ENCODE assay signal across 8 cellular contexts in genomic region chr12:49069507-49070346, GRCh38. TPM values are rescaled to one million over a fixed set of nuclear protein-coding genes. Genes with fewer than 3 reads are reported as not detected.
A peak's percentile ranks its signal among the peaks of the same experiment; 100 is the strongest.
DNase-seq lines count a peak whose midpoint lies in the region; ATAC-seq and TF ChIP-seq lines count a peak whose summit lies in the region.

TSS of gene RHEBL1 (minus strand) at chr12:49069979. CDS start at chr12:49069785, 194 bp downstream.

- TF ChIP-seq EP300 in transverse colon (IDR thresholded peaks at IDR 0.05; ENCODE audit: low read depth), result no peak

- no peak within 1 kb of the TSS for H3K9ac ChIP-seq in parathyroid adenoma

- H3K27ac ChIP-seq in parathyroid adenoma (peak within 1 kb of the TSS; percentile 52), transverse colon (peak within 1 kb of the TSS; percentile 77 to 88 (median 84))

- TF ChIP-seq POLR2A in transverse colon (IDR thresholded peaks at IDR 0.05), result peak; percentile 40

- H3K9me3 ChIP-seq in parathyroid adenoma (ENCODE audit: control insufficient read depth, low read length), result no peaks in the 10 kb centered on the region
- H3K9me3 ChIP-seq in transverse colon, result no peaks in the 10 kb centered on the region

- ATAC-seq in HG02678 (IDR thresholded peaks at IDR 0.05; ENCODE audit: unreplicated experiment), result peak; percentile 99
- peak; percentile 99 to 100 for ATAC-seq in activated naive CD4-positive, alpha-beta T cell treated with anti-CD3 and anti-CD28 coated beads, Interleukin-2, amount 50 U/mL, for 72 hours

- H3K79me2 ChIP-seq in parathyroid adenoma, result no peaks in the 10 kb centered on the region

- WGBS in transverse colon (ENCODE audit: low coverage in 1 of 2), 2 donors, result 0% methylated on average over 3 to 59 of the region's 60 CpGs

- TF ChIP-seq CTCF in GM12872 (IDR thresholded peaks at IDR 0.05; ENCODE audit: insufficient read depth, low read depth, low read length), result peak; percentile 40; the same call in 2 of the 3 replicates
- peak; percentile 16 for TF ChIP-seq CTCF in parathyroid adenoma (IDR thresholded peaks at IDR 0.05)
- peak in 1 of 5 experiments; percentile 15 for TF ChIP-seq CTCF in transverse colon (IDR thresholded peaks at IDR 0.05)

- peak within 1 kb of the TSS; percentile 84 for H2AFZ ChIP-seq in parathyroid adenoma

- H3K4me3 ChIP-seq in parathyroid adenoma (ENCODE audit: low read depth, low read length) (peak within 1 kb of the TSS; percentile 73), transverse colon (peak within 1 kb of the TSS; percentile 63 to 84 (median 66))

- H3K4me1 ChIP-seq in parathyroid adenoma (peaks cover 3% of the 10 kb centered on the region), transverse colon (peaks cover 4 to 13% (median 12%) of the 10 kb centered on the region in 4 donors)

- in situ Hi-C loops in transverse colon (cut with MboI; ENCODE audit: low pct_ligation_motif_present in 1 of 4, low pct_unique_long_range_greater_than_20kb in 1 of 4, low sequenced_read_pairs in 3 of 4), result loop anchor here in 3 of 4 donors (5.0 to 10.0 kb wide), 3 partner anchors 53 to 165 kb away; no protein-coding TSS in a partner anchor

- H3K9me3 Mint-ChIP-seq in activated naive CD4-positive, alpha-beta T cell treated with anti-CD3 and anti-CD28 coated beads, Interleukin-2, amount 50 U/mL, for 72 hours, result no peaks in the 10 kb centered on the region

- peak within 1 kb of the TSS; percentile 66 for H3K4me2 ChIP-seq in parathyroid adenoma (ENCODE audit: low read length)

- H3K36me3 Mint-ChIP-seq in activated naive CD4-positive, alpha-beta T cell treated with anti-CD3 and anti-CD28 coated beads, Interleukin-2, amount 50 U/mL, for 72 hours, result peaks cover 7 to 11% of the 10 kb centered on the region in 2 donors

- H3K27me3 ChIP-seq in parathyroid adenoma (ENCODE audit: control insufficient read depth, insufficient read depth, low read length), result no peaks in the 10 kb centered on the region
- no peaks in the 10 kb centered on the region for H3K27me3 ChIP-seq in transverse colon

- intact Hi-C loops in head of caudate nucleus (cut with DNase I), result no loop called here
- intact Hi-C loops in transverse colon (cut with DNase I; ENCODE audit: low total_unique reads), result loop anchor here (10.0 kb wide), 1 partner anchor 55 kb away; no protein-coding TSS in a partner anchor

- peak within 1 kb of the TSS; percentile 95 for H3K27ac Mint-ChIP-seq in activated naive CD4-positive, alpha-beta T cell treated with anti-CD3 and anti-CD28 coated beads, Interleukin-2, amount 50 U/mL, for 72 hours

- DNase-seq in NCI-H1105 (lab: John Stamatoyannopoulos, UW) (peak; percentile 94), SKM-1 (lab: John Stamatoyannopoulos, UW; ENCODE audit: unreplicated experiment) (peak; percentile 42), head of caudate nucleus (peak; percentile 97 to 100 (median 99)), transverse colon (peak; percentile 99)
- DNase-seq in activated naive CD4-positive, alpha-beta T cell treated with anti-CD3 and anti-CD28 coated beads, Interleukin-2, amount 50 U/mL, for 72 hours (ENCODE audit: low spot score in 2 of 2), result peak; percentile 99 to 100

- no peaks in the 10 kb centered on the region for H3K36me3 ChIP-seq in parathyroid adenoma (ENCODE audit: control insufficient read depth, insufficient read depth, low read length)
- H3K36me3 ChIP-seq in transverse colon, result no peaks in the 10 kb centered on the region

RNA-seq across cellular contexts. Expression of gene RHEBL1, which starts in this region (rescaled TPM):
- 10 to 100 TPM; 12.7 to 19.7 TPM for total RNA-seq in activated naive CD4-positive, alpha-beta T cell treated with anti-CD3 and anti-CD28 coated beads, Interleukin-2, amount 50 U/mL, for 72 hours
- total RNA-seq in transverse colon, result not detected

Comparison
In these comparisons a context has a peak if more than half of its experiments do, and no peak if none do; other contexts are left out.
1. Peak in every context shown above with its lines: DNase-seq, ATAC-seq, H3K4me3 ChIP-seq and H3K27ac ChIP-seq.
2. RNA of gene RHEBL1 (total RNA-seq): 12.7 to 19.7 TPM in activated naive CD4-positive, alpha-beta T cell treated with anti-CD3 and anti-CD28 coated beads, Interleukin-2, amount 50 U/mL, for 72 hours; not detected in transverse colon; every median in the first group is over 10 times any median in the second.
3. Peak in DNase-seq, H3K4me3 ChIP-seq and H3K27ac ChIP-seq in transverse colon; RNA of the gene not detected or under 1 TPM.
4. DNase-seq: peak in every context shown above with its lines; median percentile 100 in activated naive CD4-positive, alpha-beta T cell treated with anti-CD3 and anti-CD28 coated beads, Interleukin-2, amount 50 U/mL, for 72 hours; 99 in head of caudate nucleus; 99 in transverse colon; 94 in NCI-H1105; 42 in SKM-1.